ENCODE assay signal across 16 cellular contexts in the genomic region with DNA sequence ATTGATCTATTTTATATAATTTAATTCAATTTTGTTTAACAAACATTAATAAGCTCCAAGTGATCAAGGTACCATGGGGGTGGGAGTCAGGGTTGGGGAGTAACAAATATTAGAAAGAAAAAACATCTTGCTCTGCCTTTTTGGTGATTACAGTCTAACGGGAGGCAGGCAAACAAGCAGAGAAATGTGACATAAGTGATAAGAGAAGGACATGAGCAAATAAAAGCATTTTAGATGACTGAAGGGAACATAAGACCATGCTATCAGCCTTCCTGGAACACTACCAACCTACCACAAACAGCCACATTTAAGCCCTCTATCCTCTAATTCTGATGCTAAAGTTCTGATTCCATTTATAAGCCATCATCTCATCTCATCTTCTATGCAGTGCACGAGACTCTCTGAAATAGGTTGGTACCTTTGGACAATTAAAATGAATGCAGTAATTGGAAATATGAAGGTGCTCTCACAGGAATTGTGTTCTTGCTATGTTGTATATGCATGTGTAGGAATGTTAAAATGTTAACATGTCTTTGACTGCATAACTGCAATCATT.
A peak's percentile ranks its signal among the peaks of the same experiment; 100 is the strongest.
DNase-seq lines count a peak whose midpoint lies in the region; ATAC-seq, FAIRE-seq and TF ChIP-seq lines count a peak whose summit lies in the region.
"Had no signal": no experiment of that assay in that cellular context is flagged by ENCODE, and none has a peak within 500 bp of the region (broad histone marks: within the 10 kb centered on the region; RNA-seq: fewer than 3 reads in every experiment).

No MANE protein-coding gene starts in this region.

- H3K4me2 ChIP-seq in K562 (ENCODE audit: insufficient read depth, low read length) = peak overlapping the region; percentile 55; the same call in 1 of the 2 replicates
- no peak overlapping the region for H3K4me2 ChIP-seq in neural progenitor cell
- no peak overlapping the region for H3K4me2 ChIP-seq in OCI-LY7 (ENCODE audit: low read length)
- H3K4me2 ChIP-seq: A549 had no signal

- DNase-seq in GM19239 (ENCODE audit: insufficient read length, low spot score) = no peak
- DNase-seq in OCI-M2 (lab: John Stamatoyannopoulos, UW; ENCODE audit: unreplicated experiment) = peak; percentile 74
- DNase-seq in K562 (ENCODE audit: extremely low read depth in 1 of 4, low spot score in 3 of 4) = peak; percentile 50 to 79 (median 62)
- DNase-seq in neural progenitor cell (ENCODE audit: low spot score) = no peak
- no peak for DNase-seq in OCI-LY7 (ENCODE audit: low spot score)
- no peak for DNase-seq in mucosa of descending colon
- DNase-seq: Caco-2; CD8-positive, alpha-beta T cell; DND-41; GDM1; GM23248 had no signal

- H2AFZ ChIP-seq in K562 (ENCODE audit: low read depth, low read length) (peak overlapping the region; percentile 78), neural progenitor cell (replicated peaks) (no peak overlapping the region), OCI-LY7 (ENCODE audit: low read length) (no peak overlapping the region)
- H2AFZ ChIP-seq: GM23248 had no signal

- BruUV-seq in K562 (replicated peaks; lab: Mats Ljungman, UMichigan) (no TSS peak), OCI-LY7 (replicated peaks; lab: Mats Ljungman, UMichigan) (no TSS peak)

- no peak overlapping the region for H3K4me3 Mint-ChIP-seq in neural progenitor cell
- H3K4me3 Mint-ChIP-seq: CD14-positive monocyte; CD8-positive, alpha-beta T cell had no signal

- H3K79me2 ChIP-seq in K562 (ENCODE audit: control insufficient read depth, insufficient read depth, low read length) = no peaks in the 10 kb centered on the region
- no peaks in the 10 kb centered on the region for H3K79me2 ChIP-seq in neural progenitor cell (ENCODE audit: low read depth)
- H3K79me2 ChIP-seq in OCI-LY7 (ENCODE audit: insufficient read depth, low read depth, low read length) = no peaks in the 10 kb centered on the region

- FAIRE-seq in GM19239 (lab: Jason Lieb, UNC) (peak; percentile 26), K562 (lab: Jason Lieb, UNC) (peak; percentile 55)
- FAIRE-seq: A549, H54 had no signal

- no peak for TF ChIP-seq POLR2A in K562 (conservative IDR thresholded peaks at IDR 0.05)

- peak; percentile 72 for ATAC-seq in K562
- ATAC-seq in mucosa of descending colon = no peak
- ATAC-seq: A549; CD8-positive, alpha-beta T cell; HCT116 had no signal

- no peak overlapping the region for H3K27ac Mint-ChIP-seq in neural progenitor cell
- H3K27ac Mint-ChIP-seq: CD14-positive monocyte; CD8-positive, alpha-beta T cell had no signal

- H3K27me3 ChIP-seq in K562 (ENCODE audit: control insufficient read depth in 2 of 2, insufficient read depth in 2 of 2, low read length in 2 of 2) (no peaks in the 10 kb centered on the region), neural progenitor cell (no peaks in the 10 kb centered on the region)

- H3K9me2 ChIP-seq in OCI-LY7 (ENCODE audit: insufficient read depth, low read length) = no peaks in the 10 kb centered on the region

- CTCF ChIA-PET in K562 (lab: Yijun Ruan, JAX; ENCODE audit: low intra/inter-chr PET ratio) (interaction anchor here (0.5 kb wide), 1 partner anchor 102 kb away, joined by 3 read pairs; no protein-coding TSS in a partner anchor), OCI-LY7 (lab: Charles Lee; ENCODE audit: unreplicated experiment) (no interaction called here)

- H3K9me3 ChIP-seq in K562 (replicated peaks; ENCODE audit: control insufficient read depth, insufficient read depth, low read depth, low read length) (no peaks in the 10 kb centered on the region), neural progenitor cell (ENCODE audit: low read depth) (no peaks in the 10 kb centered on the region), OCI-LY7 (ENCODE audit: low read length) (no peaks in the 10 kb centered on the region), mucosa of descending colon (no peaks in the 10 kb centered on the region)
- H3K9me3 ChIP-seq: A549, Caco-2 had no signal

- WGBS in K562 (ENCODE audit: insufficient coverage, low coverage, missing lambda C conversion rate) = 0% methylated on average over 2 of the region's 2 CpGs

- no peaks in the 10 kb centered on the region for H3K36me3 Mint-ChIP-seq in neural progenitor cell
- H3K36me3 Mint-ChIP-seq: CD14-positive monocyte; CD8-positive, alpha-beta T cell had no signal

- H3K4me1 ChIP-seq in K562 (replicated peaks in 1 of 2; ENCODE audit: control insufficient read depth in 2 of 2, insufficient read depth in 2 of 2, low read length in 2 of 2) = peaks cover 16 to 55% of the 10 kb centered on the region in 2 experiments
- peaks cover 7% of the 10 kb centered on the region for H3K4me1 ChIP-seq in neural progenitor cell
- H3K4me1 ChIP-seq in OCI-LY7 (ENCODE audit: insufficient read depth, low read length, poor library complexity, severe bottlenecking) = peaks cover 8% of the 10 kb centered on the region
- H3K4me1 ChIP-seq in mucosa of descending colon (ENCODE audit: low read depth) = peaks cover 6% of the 10 kb centered on the region

- H3K4me3 ChIP-seq in K562 = no peak overlapping the region
- H3K4me3 ChIP-seq in neural progenitor cell = no peak overlapping the region
- no peak overlapping the region for H3K4me3 ChIP-seq in OCI-LY7 (ENCODE audit: low read depth, low read length, poor library complexity, severe bottlenecking)
- H3K4me3 ChIP-seq in mucosa of descending colon = no peak overlapping the region
- H3K4me3 ChIP-seq: A549, GM23248 had no signal

- intact Hi-C loops in K562 (cut with micrococcal nuclease) = no loop called here
- intact Hi-C loops in OCI-LY7 (cut with micrococcal nuclease; ENCODE audit: unreplicated experiment) = no loop called here
- intact Hi-C loops in mucosa of descending colon (cut with DNase I, micrococcal nuclease) = no loop called here

- H3K27me3 Mint-ChIP-seq in neural progenitor cell (ENCODE audit: insufficient read depth, low read depth) = no peaks in the 10 kb centered on the region

- peak overlapping the region; percentile 67 for H3K27ac ChIP-seq in K562 (ENCODE audit: extremely low read depth, low read depth, low read length)
- H3K27ac ChIP-seq in neural progenitor cell = no peak overlapping the region
- H3K27ac ChIP-seq in OCI-LY7 (ENCODE audit: low read depth, low read length, poor library complexity, severe bottlenecking) = no peak overlapping the region
- H3K27ac ChIP-seq: A549, GM23248, HL-60 had no signal

- POLR2A ChIA-PET in K562 (lab: Yijun Ruan, JAX) (interaction anchor here (0.6 to 1.4 kb wide), 2 partner anchors 8 to 19 kb away, joined by 3 to 7 read pairs; no protein-coding TSS in a partner anchor), OCI-LY7 (lab: Charles Lee) (interaction anchor here (0.6 to 0.8 kb wide), 2 partner anchors 19 to 30 kb away, joined by 3 to 5 read pairs; no protein-coding TSS in a partner anchor)

- no peaks in the 10 kb centered on the region for H4K20me1 ChIP-seq in K562 (replicated peaks; ENCODE audit: control insufficient read depth, insufficient read depth, low read length)
- H4K20me1 ChIP-seq in neural progenitor cell (ENCODE audit: low read depth) = no peaks in the 10 kb centered on the region
- H4K20me1 ChIP-seq in OCI-LY7 (ENCODE audit: insufficient read depth, low read length) = no peaks in the 10 kb centered on the region

- no peaks in the 10 kb centered on the region for H3K9me1 ChIP-seq in K562 (ENCODE audit: control insufficient read depth, insufficient read depth, low read length)

- H3K36me3 ChIP-seq in K562 (ENCODE audit: control insufficient read depth, insufficient read depth, low read length) = no peaks in the 10 kb centered on the region
- no peaks in the 10 kb centered on the region for H3K36me3 ChIP-seq in neural progenitor cell
- H3K36me3 ChIP-seq in OCI-LY7 (ENCODE audit: insufficient read depth, low read length) = no peaks in the 10 kb centered on the region
- H3K36me3 ChIP-seq in mucosa of descending colon (ENCODE audit: low read depth) = no peaks in the 10 kb centered on the region

- in situ Hi-C loops in K562 (cut with MboI) = no loop called here

- H3K9ac ChIP-seq in K562 (ENCODE audit: insufficient read depth in 1 of 2, low read depth in 2 of 2, low read length in 2 of 2) (peak overlapping the region in 1 of 2 experiments; percentile 37; a peak in 1 of 4 replicates), neural progenitor cell (no peak overlapping the region)
- H3K9ac ChIP-seq: GM23248 had no signal

- no peaks in the 10 kb centered on the region for H3K9me3 Mint-ChIP-seq in neural progenitor cell
- H3K9me3 Mint-ChIP-seq: CD8-positive, alpha-beta T cell had no signal

- peaks cover 8% of the 10 kb centered on the region for H3K4me1 Mint-ChIP-seq in neural progenitor cell

- TF ChIP-seq EP300 in K562 (IDR thresholded peaks at IDR 0.05; ENCODE audit: low read length) = peak; percentile 92

- TF ChIP-seq CTCF in K562 (IDR thresholded peaks at IDR 0.05 in 2 of 3, conservative IDR thresholded peaks at IDR 0.05 in 1 of 3; ENCODE audit: insufficient read depth in 2 of 3, low read depth in 1 of 3, low read length in 3 of 3) = no peak
- no peak for TF ChIP-seq CTCF in neural progenitor cell (IDR thresholded peaks at IDR 0.05)
- TF ChIP-seq CTCF in OCI-LY7 (conservative IDR thresholded peaks at IDR 0.05; ENCODE audit: low read length) = no peak
- TF ChIP-seq CTCF in mucosa of descending colon (IDR thresholded peaks at IDR 0.05) = no peak

- TF ChIP-seq RAD21 in K562 (CRISPR knock-in tag; conservative IDR thresholded peaks at IDR 0.05 in 1 of 2, IDR thresholded peaks at IDR 0.05 in 1 of 2) = no peak

- no peaks in the 10 kb centered on the region for H3F3A ChIP-seq in neural progenitor cell (ENCODE audit: low read depth)

TF ChIP-seq in K562, 482 proteins besides CTCF, POLR2A, EP300 and RAD21 (continues in another document):
- TF ChIP-seq STAT5A (IDR thresholded peaks at IDR 0.05; ENCODE audit: borderline replicate concordance, low read length) = peak; percentile 66
- no peak for TF ChIP-seq DDX20 (tag; IDR thresholded peaks at IDR 0.05; ENCODE audit: low read depth)
- TF ChIP-seq RNF2 (IDR thresholded peaks at IDR 0.05) = peak; percentile 37; the same call in 1 of the 2 replicates
- peak; percentile 62; the same call in 1 of the 2 replicates for TF ChIP-seq CC2D1A (IDR thresholded peaks at IDR 0.05)
- no peak for TF ChIP-seq ZNF583 (CRISPR knock-in tag; IDR thresholded peaks at IDR 0.05)
- TF ChIP-seq CTBP1 (IDR thresholded peaks at IDR 0.05; ENCODE audit: borderline replicate concordance) = no peak
- TF ChIP-seq, protein P1, sequence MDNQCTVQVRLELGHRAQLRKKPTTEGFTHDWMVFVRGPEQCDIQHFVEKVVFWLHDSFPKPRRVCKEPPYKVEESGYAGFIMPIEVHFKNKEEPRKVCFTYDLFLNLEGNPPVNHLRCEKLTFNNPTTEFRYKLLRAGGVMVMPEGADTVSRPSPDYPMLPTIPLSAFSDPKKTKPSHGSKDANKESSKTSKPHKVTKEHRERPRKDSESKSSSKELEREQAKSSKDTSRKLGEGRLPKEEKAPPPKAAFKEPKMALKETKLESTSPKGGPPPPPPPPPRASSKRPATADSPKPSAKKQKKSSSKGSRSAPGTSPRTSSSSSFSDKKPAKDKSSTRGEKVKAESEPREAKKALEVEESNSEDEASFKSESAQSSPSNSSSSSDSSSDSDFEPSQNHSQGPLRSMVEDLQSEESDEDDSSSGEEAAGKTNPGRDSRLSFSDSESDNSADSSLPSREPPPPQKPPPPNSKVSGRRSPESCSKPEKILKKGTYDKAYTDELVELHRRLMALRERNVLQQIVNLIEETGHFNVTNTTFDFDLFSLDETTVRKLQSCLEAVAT (IDR thresholded peaks at IDR 0.05) = peak in 1 of 2 experiments; percentile 51; a peak in 2 of 4 replicates
- no peak for TF ChIP-seq ARHGAP35 (IDR thresholded peaks at IDR 0.05; ENCODE audit: partially characterized antibody)

Comparison
In these comparisons a context has a peak if more than half of its experiments do, and no peak if none do; other contexts are left out.
1. DNase-seq: peak in OCI-M2 (single experiment) and K562 (4 of 4); none in GM19239 (single experiment), neural progenitor cell (single experiment), OCI-LY7 (single experiment) and mucosa of descending colon (0 of 3).